ENCODE assay signal across 1 cellular context in genomic region chr14:65412881-65413738, GRCh38.
TF ChIP-seq lines count a peak whose summit lies in the region.

No MANE protein-coding gene starts in this region.

TF ChIP-seq in HEK293, 187 proteins besides CTCF, POLR2A, EP300 and RAD21 (continued from another document):
- TF ChIP-seq, protein P1, sequence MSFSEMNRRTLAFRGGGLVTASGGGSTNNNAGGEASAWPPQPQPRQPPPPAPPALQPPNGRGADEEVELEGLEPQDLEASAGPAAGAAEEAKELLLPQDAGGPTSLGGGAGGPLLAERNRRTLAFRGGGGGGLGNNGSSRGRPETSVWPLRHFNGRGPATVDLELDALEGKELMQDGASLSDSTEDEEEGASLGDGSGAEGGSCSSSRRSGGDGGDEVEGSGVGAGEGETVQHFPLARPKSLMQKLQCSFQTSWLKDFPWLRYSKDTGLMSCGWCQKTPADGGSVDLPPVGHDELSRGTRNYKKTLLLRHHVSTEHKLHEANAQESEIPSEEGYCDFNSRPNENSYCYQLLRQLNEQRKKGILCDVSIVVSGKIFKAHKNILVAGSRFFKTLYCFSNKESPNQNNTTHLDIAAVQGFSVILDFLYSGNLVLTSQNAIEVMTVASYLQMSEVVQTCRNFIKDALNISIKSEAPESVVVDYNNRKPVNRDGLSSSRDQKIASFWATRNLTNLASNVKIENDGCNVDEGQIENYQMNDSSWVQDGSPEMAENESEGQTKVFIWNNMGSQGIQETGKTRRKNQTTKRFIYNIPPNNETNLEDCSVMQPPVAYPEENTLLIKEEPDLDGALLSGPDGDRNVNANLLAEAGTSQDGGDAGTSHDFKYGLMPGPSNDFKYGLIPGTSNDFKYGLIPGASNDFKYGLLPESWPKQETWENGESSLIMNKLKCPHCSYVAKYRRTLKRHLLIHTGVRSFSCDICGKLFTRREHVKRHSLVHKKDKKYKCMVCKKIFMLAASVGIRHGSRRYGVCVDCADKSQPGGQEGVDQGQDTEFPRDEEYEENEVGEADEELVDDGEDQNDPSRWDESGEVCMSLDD (tag by site-specific recombination; IDR thresholded peaks at IDR 0.05): no peak
- TF ChIP-seq SP2 (tag by site-specific recombination; IDR thresholded peaks at IDR 0.05): peak; percentile 23; the same call in 1 of the 2 replicates
- peak; percentile 57; the same call in 1 of the 2 replicates for TF ChIP-seq PATZ1 (tag by site-specific recombination; IDR thresholded peaks at IDR 0.05)
- no peak for TF ChIP-seq ZNF280C (tag by site-specific recombination; IDR thresholded peaks at IDR 0.05)
